12 cellular contexts compared by ENCODE assay signal in genomic region chr17:4248504-4249277, GRCh38. TPM values are rescaled to one million over a fixed set of nuclear protein-coding genes. Genes with fewer than 3 reads are reported as not detected.
DNase-seq lines count a peak whose midpoint lies in the region; ATAC-seq and TF ChIP-seq lines count a peak whose summit lies in the region.
"Had no signal": no experiment of that assay in that cellular context is flagged by ENCODE, and none has a peak within 500 bp of the region (broad histone marks: within the 10 kb centered on the region; RNA-seq: fewer than 3 reads in every experiment).

No MANE protein-coding gene starts in this region.

- H4K8ac ChIP-seq in IMR-90 (ENCODE audit: low read depth in 2 of 2, low read length in 2 of 2): no peak overlapping the region

- H3K27me3 ChIP-seq in IMR-90 (ENCODE audit: control insufficient read depth, insufficient read depth, low read length): no peaks in the 10 kb centered on the region
- no peaks in the 10 kb centered on the region for H3K27me3 ChIP-seq in layer of hippocampus (ENCODE audit: control insufficient read depth, insufficient read depth, low read length)
- no peaks in the 10 kb centered on the region for H3K27me3 ChIP-seq in stomach

- in situ Hi-C loops in IMR-90 (cut with MboI; ENCODE audit: low sequenced_read_pairs): no loop called here

- H3K4me3 ChIP-seq in IMR-90 (ENCODE audit: insufficient read depth, low read depth, low read length) (no peak overlapping the region), stomach (no peak overlapping the region)

- H3K9me3 ChIP-seq in IMR-90 (ENCODE audit: control insufficient read depth, insufficient read depth, low read length) (no peaks in the 10 kb centered on the region), stomach (no peaks in the 10 kb centered on the region)

- H3K4me1 ChIP-seq in IMR-90 (ENCODE audit: control insufficient read depth, insufficient read depth, low read length) (peaks cover 8% of the 10 kb centered on the region), stomach (peaks cover 36 to 83% (median 49%) of the 10 kb centered on the region in 4 donors)

- peaks cover 7% of the 10 kb centered on the region for H3K36me3 Mint-ChIP-seq in MCF 10A (ENCODE audit: insufficient read depth, unreplicated experiment)
- H3K36me3 Mint-ChIP-seq in activated T-helper 1 cell treated with anti-CD3 and anti-CD28 coated beads, Interleukin-12 subunit alpha, Interleukin-12 subunit beta, Interleukin-2, Interleukin-4 antibody, amounts not matched to agents 30 ng/mL and 10 ng/mL and 1 ng/mL, durations not matched to agents 14 hours and 24 hours and 36 hours (ENCODE audit: low read depth): peaks cover 13% of the 10 kb centered on the region

- no peak for TF ChIP-seq CTCF in IMR-90 (conservative IDR thresholded peaks at IDR 0.05; ENCODE audit: low read depth, low read length)
- no peak for TF ChIP-seq CTCF in MCF 10A (IDR thresholded peaks at IDR 0.05; ENCODE audit: unreplicated experiment)
- TF ChIP-seq CTCF in stomach (IDR thresholded peaks at IDR 0.05): no peak

- H3K23ac ChIP-seq in IMR-90 (ENCODE audit: low read depth, low read length): no peak overlapping the region

- H3K27ac ChIP-seq in IMR-90 (ENCODE audit: insufficient read depth, low read length): no peak overlapping the region
- peak overlapping the region; percentile 33 for H3K27ac ChIP-seq in layer of hippocampus (ENCODE audit: low read depth, low read length)
- peak overlapping the region in 4 of 5 donors; percentile 33 to 62 (median 45) for H3K27ac ChIP-seq in stomach
- H3K27ac ChIP-seq in substantia nigra (ENCODE audit: low read depth, low read length, poor library complexity, severe bottlenecking): no peak overlapping the region

- DNase-seq in IMR-90: no peak
- no peak for DNase-seq in MCF 10A (ENCODE audit: unreplicated experiment)
- no peak for DNase-seq in stomach
- DNase-seq in NCI-H774 (lab: John Stamatoyannopoulos, UW): no peak
- DNase-seq in substantia nigra (lab: John Stamatoyannopoulos, UW): no peak
- DNase-seq in activated T-helper 1 cell treated with anti-CD3 and anti-CD28 coated beads, Interleukin-12 subunit alpha, Interleukin-12 subunit beta, Interleukin-2, Interleukin-4 antibody, amounts not matched to agents 30 ng/mL and 10 ng/mL and 1 ng/mL, durations not matched to agents 14 hours and 24 hours and 36 hours (ENCODE audit: low spot score): no peak
- DNase-seq: activated CD4-positive, alpha-beta memory T cell treated with anti-CD3 and anti-CD28 coated beads, Interleukin-2, amount 10 ng/mL, durations not matched to agents 7 days and 5 days; activated T-cell treated with anti-CD3 and anti-CD28 coated beads, Interleukin-2, amount 50 U/mL, for 72 hours; kidney glomerular epithelial cell had no signal

- H3K9ac ChIP-seq in IMR-90 (ENCODE audit: low read depth, low read length): no peak overlapping the region

- no peak overlapping the region for H2AK9ac ChIP-seq in IMR-90 (replicated peaks; ENCODE audit: low read depth, low read length, poor library complexity)

- no peak overlapping the region for H3K14ac ChIP-seq in IMR-90 (replicated peaks; ENCODE audit: low read depth, low read length)

- dilution Hi-C loops in IMR-90 (cut with HindIII; ENCODE audit: low sequenced_read_pairs, unreplicated experiment): no loop called here

- TF ChIP-seq POLR2A in IMR-90 (IDR thresholded peaks at IDR 0.05; ENCODE audit: low read depth, low read length) (no peak), stomach (IDR thresholded peaks at IDR 0.05) (no peak)

- no peak overlapping the region for H2BK15ac ChIP-seq in IMR-90 (ENCODE audit: low read depth, low read length)

- H3K36me3 ChIP-seq in IMR-90 (ENCODE audit: control insufficient read depth, insufficient read depth, low read length) (peaks cover 4% of the 10 kb centered on the region; the same call in 1 of the 2 replicates), stomach (peaks cover 0 to 9% (median 0%) of the 10 kb centered on the region in 4 donors)

- CTCF ChIA-PET in IMR-90 (lab: Yijun Ruan, JAX) (interaction anchor here (0.7 to 1.5 kb wide), 4 partner anchors 9 to 159 kb away, joined by 3 to 7 read pairs (median 4); no protein-coding TSS in a partner anchor), MCF 10A (lab: Yijun Ruan, JAX) (interaction anchor here (0.6 to 4.6 kb wide), 22 partner anchors 9 to 358 kb away, joined by 3 to 28 read pairs (median 6); partner anchors contain the start of gene ANKFY1)

- H3K9me1 ChIP-seq in IMR-90 (ENCODE audit: insufficient read depth, low read length): peaks cover 27% of the 10 kb centered on the region

- H4K20me1 ChIP-seq in IMR-90 (ENCODE audit: insufficient read depth, low read length): peaks cover 82% of the 10 kb centered on the region

- peaks cover 57 to 88% of the 10 kb centered on the region in 2 experiments for H3K79me1 ChIP-seq in IMR-90 (ENCODE audit: low read depth in 1 of 2, low read length in 2 of 2)

- peak overlapping the region; percentile 30 for H3K27ac Mint-ChIP-seq in MCF 10A (ENCODE audit: low read depth, unreplicated experiment)
- no peak overlapping the region for H3K27ac Mint-ChIP-seq in activated T-helper 1 cell treated with anti-CD3 and anti-CD28 coated beads, Interleukin-12 subunit alpha, Interleukin-12 subunit beta, Interleukin-2, Interleukin-4 antibody, amounts not matched to agents 30 ng/mL and 10 ng/mL and 1 ng/mL, durations not matched to agents 14 hours and 24 hours and 36 hours
- H3K27ac Mint-ChIP-seq: activated T-cell treated with anti-CD3 and anti-CD28 coated beads, Interleukin-2, amount 50 U/mL, for 72 hours; stimulated activated naive CD8-positive, alpha-beta T cell treated with anti-CD3 and anti-CD28 coated beads, Interleukin-15, Interleukin-2, amounts not matched to agents 100 ng/mL and 50 ng/mL, for 24 hours had no signal

- ATAC-seq in IMR-90 (ENCODE audit: low read depth) (no peak), GM21737 (IDR thresholded peaks at IDR 0.05; ENCODE audit: unreplicated experiment) (no peak)
- ATAC-seq: activated T-cell treated with anti-CD3 and anti-CD28 coated beads, Interleukin-2, amount 50 U/mL, for 72 hours had no signal

- no peak overlapping the region for H2AFZ ChIP-seq in IMR-90 (replicated peaks; ENCODE audit: low read length, poor library complexity)

- H4K5ac ChIP-seq in IMR-90 (ENCODE audit: low read depth, low read length): no peak overlapping the region

- H4K91ac ChIP-seq in IMR-90 (ENCODE audit: insufficient read depth, low read depth, low read length): no peak overlapping the region

- H3K27me3 Mint-ChIP-seq in MCF 10A (ENCODE audit: insufficient read depth, unreplicated experiment): no peaks in the 10 kb centered on the region
- no peaks in the 10 kb centered on the region for H3K27me3 Mint-ChIP-seq in activated T-helper 1 cell treated with anti-CD3 and anti-CD28 coated beads, Interleukin-12 subunit alpha, Interleukin-12 subunit beta, Interleukin-2, Interleukin-4 antibody, amounts not matched to agents 30 ng/mL and 10 ng/mL and 1 ng/mL, durations not matched to agents 14 hours and 24 hours and 36 hours (ENCODE audit: insufficient read depth)
- H3K27me3 Mint-ChIP-seq: activated CD4-positive, alpha-beta memory T cell treated with anti-CD3 and anti-CD28 coated beads, Interleukin-2, amount 10 ng/mL, durations not matched to agents 7 days and 5 days; stimulated activated naive CD8-positive, alpha-beta T cell treated with anti-CD3 and anti-CD28 coated beads, Interleukin-15, Interleukin-2, amounts not matched to agents 100 ng/mL and 50 ng/mL, for 24 hours had no signal

- no peak overlapping the region for H2BK120ac ChIP-seq in IMR-90 (ENCODE audit: low read depth, low read length)

- BruUV-seq in IMR-90 (replicated peaks; lab: Mats Ljungman, UMichigan) (no TSS peak), MCF 10A (replicated peaks; lab: Mats Ljungman, UMichigan) (no TSS peak)

- no peak overlapping the region for H3K18ac ChIP-seq in IMR-90 (ENCODE audit: low read depth, low read length)

- POLR2A ChIA-PET in IMR-90 (lab: Charles Lee; ENCODE audit: unreplicated experiment) (no interaction called here), MCF 10A (lab: Yijun Ruan, JAX) (interaction anchor here (0.7 to 8.8 kb wide), 15 partner anchors 8 to 511 kb away, joined by 3 to 82 read pairs (median 6); partner anchors contain the start of genes ANKFY1, CYB5D2 and ZZEF1)

- H2BK20ac ChIP-seq in IMR-90 (ENCODE audit: low read depth, low read length): no peak overlapping the region

- no peak overlapping the region for H3K4ac ChIP-seq in IMR-90 (ENCODE audit: low read depth, low read length)

- intact Hi-C loops in IMR-90 (cut with micrococcal nuclease) (no loop called here), MCF 10A (cut with micrococcal nuclease) (loop anchor here (1.0 kb wide), 1 partner anchor 33 kb away; no protein-coding TSS in a partner anchor), stomach (cut with DNase I; ENCODE audit: low total_unique reads) (no loop called here)
- intact Hi-C loops in activated T-helper 1 cell treated with anti-CD3 and anti-CD28 coated beads, Interleukin-12 subunit alpha, Interleukin-12 subunit beta, Interleukin-2, Interleukin-4 antibody, amounts not matched to agents 30 ng/mL and 10 ng/mL and 1 ng/mL, durations not matched to agents 14 hours and 24 hours and 36 hours (cut with micrococcal nuclease): no loop called here

- H3K56ac ChIP-seq in IMR-90 (ENCODE audit: extremely low read depth, insufficient read depth, low read length): no peak overlapping the region

- H3K4me2 ChIP-seq in IMR-90 (ENCODE audit: low read depth, low read length): no peak overlapping the region

- no peaks in the 10 kb centered on the region for H3K9me3 Mint-ChIP-seq in MCF 10A (ENCODE audit: unreplicated experiment)
- H3K9me3 Mint-ChIP-seq in activated T-helper 1 cell treated with anti-CD3 and anti-CD28 coated beads, Interleukin-12 subunit alpha, Interleukin-12 subunit beta, Interleukin-2, Interleukin-4 antibody, amounts not matched to agents 30 ng/mL and 10 ng/mL and 1 ng/mL, durations not matched to agents 14 hours and 24 hours and 36 hours: no peaks in the 10 kb centered on the region
- H3K9me3 Mint-ChIP-seq: activated CD4-positive, alpha-beta memory T cell treated with anti-CD3 and anti-CD28 coated beads, Interleukin-2, amount 10 ng/mL, durations not matched to agents 7 days and 5 days; activated T-cell treated with anti-CD3 and anti-CD28 coated beads, Interleukin-2, amount 50 U/mL, for 72 hours; stimulated activated naive CD8-positive, alpha-beta T cell treated with anti-CD3 and anti-CD28 coated beads, Interleukin-15, Interleukin-2, amounts not matched to agents 100 ng/mL and 50 ng/mL, for 24 hours had no signal

- H2BK5ac ChIP-seq in IMR-90 (ENCODE audit: low read depth, low read length, poor library complexity, severe bottlenecking): no peak overlapping the region

- H3K4me3 Mint-ChIP-seq in MCF 10A (ENCODE audit: unreplicated experiment): peak overlapping the region; percentile 12
- H3K4me3 Mint-ChIP-seq in activated T-helper 1 cell treated with anti-CD3 and anti-CD28 coated beads, Interleukin-12 subunit alpha, Interleukin-12 subunit beta, Interleukin-2, Interleukin-4 antibody, amounts not matched to agents 30 ng/mL and 10 ng/mL and 1 ng/mL, durations not matched to agents 14 hours and 24 hours and 36 hours: no peak overlapping the region
- H3K4me3 Mint-ChIP-seq: activated CD4-positive, alpha-beta memory T cell treated with anti-CD3 and anti-CD28 coated beads, Interleukin-2, amount 10 ng/mL, durations not matched to agents 7 days and 5 days; activated T-cell treated with anti-CD3 and anti-CD28 coated beads, Interleukin-2, amount 50 U/mL, for 72 hours; stimulated activated naive CD8-positive, alpha-beta T cell treated with anti-CD3 and anti-CD28 coated beads, Interleukin-15, Interleukin-2, amounts not matched to agents 100 ng/mL and 50 ng/mL, for 24 hours had no signal

- no peak for TF ChIP-seq EP300 in stomach (IDR thresholded peaks at IDR 0.05)

- no CpG with 5 or more reads among the region's 7 CpGs for WGBS in IMR-90 (ENCODE audit: extremely low coverage in 2 of 2, insufficient read length in 1 of 2), 2 experiments
- 85 to 90% (median 88%) methylated on average over 7 of the region's 7 CpGs for WGBS in stomach, 5 donors

- no peak for TF ChIP-seq RAD21 in IMR-90 (IDR thresholded peaks at IDR 0.05; ENCODE audit: low read length)

- H3K4me1 Mint-ChIP-seq in MCF 10A (ENCODE audit: insufficient read depth, unreplicated experiment): peaks cover 37% of the 10 kb centered on the region
- H3K4me1 Mint-ChIP-seq in activated T-helper 1 cell treated with anti-CD3 and anti-CD28 coated beads, Interleukin-12 subunit alpha, Interleukin-12 subunit beta, Interleukin-2, Interleukin-4 antibody, amounts not matched to agents 30 ng/mL and 10 ng/mL and 1 ng/mL, durations not matched to agents 14 hours and 24 hours and 36 hours (ENCODE audit: low read depth): peaks cover 55% of the 10 kb centered on the region

- no peak overlapping the region for H2AK5ac ChIP-seq in IMR-90 (ENCODE audit: low read depth, low read length)

RNA-seq across cellular contexts. Expression of gene ANKFY1, which starts 15.1 kb away (rescaled TPM):
- 43.9 and 48.9 TPM in 2 replicates for total RNA-seq in IMR-90 (2012; rRNA removed)
- 30.7 and 32.3 TPM in 2 replicates for polyA plus RNA-seq in IMR-90 (2012; rRNA removed)
- 13.0 and 15.9 TPM in 2 replicates for polyA plus RNA-seq in IMR-90 (2012; cell fraction: cytosol; rRNA removed)
- 75.6 and 82.9 TPM in 2 replicates for polyA plus RNA-seq in IMR-90 (2012; cell fraction: nucleus; rRNA removed; ENCODE audit: low replicate concordance)
- 34.9 and 42.8 TPM in 2 replicates for total RNA-seq in MCF 10A (2022)
- total RNA-seq in stomach: 10 to 100 TPM; 38.2 to 61.0 (median 45.1) TPM
- 1 to 10 TPM; 6.4 to 8.6 (median 7.8) TPM for polyA plus RNA-seq in stomach
- total RNA-seq in activated T-helper 1 cell treated with anti-CD3 and anti-CD28 coated beads, Interleukin-12 subunit alpha, Interleukin-12 subunit beta, Interleukin-2, Interleukin-4 antibody, amounts not matched to agents 30 ng/mL and 10 ng/mL and 1 ng/mL, durations not matched to agents 14 hours and 24 hours and 36 hours: 53.8 and 60.1 TPM in 2 replicates

Comparison
In these comparisons a context has a peak if more than half of its experiments do, and no peak if none do; other contexts are left out.
1. H3K27ac ChIP-seq: peak in layer of hippocampus (single experiment) and stomach (4 of 5); none in IMR-90 (single experiment) and substantia nigra (single experiment).